32 cellular contexts compared by ENCODE assay signal in genomic region chr4:25889626-25890025, GRCh38.
"Had no signal": no experiment of that assay in that cellular context is flagged by ENCODE, and none has a peak within 500 bp of the region (broad histone marks: within the 10 kb centered on the region; RNA-seq: fewer than 3 reads in every experiment).

No MANE protein-coding gene starts in this region.

- H3K27me3 ChIP-seq: esophagus muscularis mucosa, foreskin keratinocyte, gastrocnemius medialis, heart right ventricle had no signal

- H3K27me3 Mint-ChIP-seq: activated CD4-positive, alpha-beta memory T cell treated with anti-CD3 and anti-CD28 coated beads, Interleukin-2, amount 10 ng/mL, durations not matched to agents 7 days and 5 days; activated CD4-positive, alpha-beta T cell treated with anti-CD3 and anti-CD28 coated beads, Interleukin-2, amount 10 ng/mL, durations not matched to agents 7 days and 5 days; activated naive CD8-positive, alpha-beta T cell; activated T-cell treated with anti-CD3 and anti-CD28 coated beads, Interleukin-2, amount 50 U/mL, for 24 hours; effector memory CD8-positive, alpha-beta T cell; T-helper 17 cell had no signal

- H3K9me3 Mint-ChIP-seq: activated CD4-positive, alpha-beta memory T cell treated with anti-CD3 and anti-CD28 coated beads, Interleukin-2, amount 10 ng/mL, durations not matched to agents 7 days and 5 days; activated CD4-positive, alpha-beta T cell treated with anti-CD3 and anti-CD28 coated beads, Interleukin-2, amount 10 ng/mL, durations not matched to agents 7 days and 5 days; activated T-cell treated with anti-CD3 and anti-CD28 coated beads, Interleukin-2, amount 50 U/mL, for 24 hours; activated T-cell treated with anti-CD3 and anti-CD28 coated beads, Interleukin-2, amount 50 U/mL, for 72 hours; effector memory CD8-positive, alpha-beta T cell; T-helper 2 cell treated with Interferon-gamma antibody and Interleukin-4, amounts not matched to agents 5 μg/mL and 100 μg/mL, for 36 hours had no signal

- ATAC-seq: activated T-cell treated with anti-CD3 and anti-CD28 coated beads, Interleukin-2, amount 50 U/mL, for 72 hours; effector memory CD8-positive, alpha-beta T cell; foreskin keratinocyte; gastrocnemius medialis; heart right ventricle; T-helper 17 cell had no signal

- H3K4me3 ChIP-seq: esophagus muscularis mucosa, gastrocnemius medialis, heart right ventricle had no signal

- H3K27ac ChIP-seq: esophagus muscularis mucosa, foreskin keratinocyte, gastrocnemius medialis had no signal

- H3K4me1 ChIP-seq: gastrocnemius medialis had no signal

- FAIRE-seq: astrocyte, colon had no signal

- DNase-seq: activated CD4-positive, alpha-beta memory T cell treated with anti-CD3 and anti-CD28 coated beads, Interleukin-2, amount 10 ng/mL, durations not matched to agents 7 days and 5 days; activated CD4-positive, alpha-beta T cell treated with anti-CD3 and anti-CD28 coated beads for 4 hours; activated CD4-positive, alpha-beta T cell treated with anti-CD3 and anti-CD28 coated beads, Interleukin-2, amount 10 ng/mL, durations not matched to agents 7 days and 5 days; activated CD4-positive, alpha-beta T cell treated with anti-CD3 and anti-CD28 coated beads, Interleukin-2, amount 50 U/mL, for 4 hours; activated CD4-positive, CD25-positive, alpha-beta regulatory T cell; activated CD4-positive, CD25-positive, alpha-beta regulatory T cell treated with anti-CD3 and anti-CD28 coated beads, Interleukin-2, amount 50 U/mL, for 72 hours; activated CD8-positive, alpha-beta memory T cell treated with anti-CD3 and anti-CD28 coated beads, Interleukin-2, amount 50 U/mL, for 48 hours; activated gamma-delta T cell; activated naive CD4-positive, alpha-beta T cell; activated naive CD4-positive, alpha-beta T cell treated with anti-CD3 and anti-CD28 coated beads, Interleukin-2, amount 50 U/mL, for 16 hours; activated T-cell treated with anti-CD3 and anti-CD28 coated beads for 4 hours; activated T-cell treated with anti-CD3 and anti-CD28 coated beads, Interleukin-2, amount 50 U/mL, for 24 hours; activated T-cell treated with anti-CD3 and anti-CD28 coated beads, Interleukin-2, amount 50 U/mL, for 72 hours; amniotic stem cell; anterior cingulate cortex; caudate nucleus; cortex of kidney; dermis blood vessel endothelial cell; effector CD4-positive, alpha-beta T cell; effector memory CD8-positive, alpha-beta T cell; erythroblast; foreskin keratinocyte; gastrocnemius medialis; heart right ventricle; T-helper 1 cell; T-helper 17 cell; T1000 had no signal

- H3K27ac Mint-ChIP-seq: activated CD4-positive, alpha-beta memory T cell treated with anti-CD3 and anti-CD28 coated beads, Interleukin-2, amount 10 ng/mL, durations not matched to agents 7 days and 5 days; activated CD4-positive, alpha-beta T cell treated with anti-CD3 and anti-CD28 coated beads, Interleukin-2, amount 10 ng/mL, durations not matched to agents 7 days and 5 days; activated naive CD8-positive, alpha-beta T cell; activated T-cell treated with anti-CD3 and anti-CD28 coated beads, Interleukin-2, amount 50 U/mL, for 24 hours; activated T-cell treated with anti-CD3 and anti-CD28 coated beads, Interleukin-2, amount 50 U/mL, for 72 hours; effector memory CD8-positive, alpha-beta T cell; T-helper 17 cell; T-helper 2 cell treated with Interferon-gamma antibody and Interleukin-4, amounts not matched to agents 5 μg/mL and 100 μg/mL, for 36 hours had no signal

- H3K36me3 Mint-ChIP-seq: activated naive CD8-positive, alpha-beta T cell had no signal

- H3K9me3 ChIP-seq: esophagus muscularis mucosa, gastrocnemius medialis, heart right ventricle had no signal

- H3K4me1 Mint-ChIP-seq: activated CD4-positive, alpha-beta T cell treated with anti-CD3 and anti-CD28 coated beads, Interleukin-2, amount 10 ng/mL, durations not matched to agents 7 days and 5 days had no signal

- H3K36me3 ChIP-seq: esophagus muscularis mucosa, gastrocnemius medialis, heart right ventricle had no signal

- H3K4me3 Mint-ChIP-seq: activated CD4-positive, alpha-beta memory T cell treated with anti-CD3 and anti-CD28 coated beads, Interleukin-2, amount 10 ng/mL, durations not matched to agents 7 days and 5 days; activated CD4-positive, alpha-beta T cell treated with anti-CD3 and anti-CD28 coated beads, Interleukin-2, amount 10 ng/mL, durations not matched to agents 7 days and 5 days; activated naive CD8-positive, alpha-beta T cell; activated T-cell treated with anti-CD3 and anti-CD28 coated beads, Interleukin-2, amount 50 U/mL, for 24 hours; activated T-cell treated with anti-CD3 and anti-CD28 coated beads, Interleukin-2, amount 50 U/mL, for 72 hours; effector memory CD8-positive, alpha-beta T cell; T-helper 17 cell; T-helper 2 cell treated with Interferon-gamma antibody and Interleukin-4, amounts not matched to agents 5 μg/mL and 100 μg/mL, for 36 hours had no signal
